In the genomic region with DNA sequence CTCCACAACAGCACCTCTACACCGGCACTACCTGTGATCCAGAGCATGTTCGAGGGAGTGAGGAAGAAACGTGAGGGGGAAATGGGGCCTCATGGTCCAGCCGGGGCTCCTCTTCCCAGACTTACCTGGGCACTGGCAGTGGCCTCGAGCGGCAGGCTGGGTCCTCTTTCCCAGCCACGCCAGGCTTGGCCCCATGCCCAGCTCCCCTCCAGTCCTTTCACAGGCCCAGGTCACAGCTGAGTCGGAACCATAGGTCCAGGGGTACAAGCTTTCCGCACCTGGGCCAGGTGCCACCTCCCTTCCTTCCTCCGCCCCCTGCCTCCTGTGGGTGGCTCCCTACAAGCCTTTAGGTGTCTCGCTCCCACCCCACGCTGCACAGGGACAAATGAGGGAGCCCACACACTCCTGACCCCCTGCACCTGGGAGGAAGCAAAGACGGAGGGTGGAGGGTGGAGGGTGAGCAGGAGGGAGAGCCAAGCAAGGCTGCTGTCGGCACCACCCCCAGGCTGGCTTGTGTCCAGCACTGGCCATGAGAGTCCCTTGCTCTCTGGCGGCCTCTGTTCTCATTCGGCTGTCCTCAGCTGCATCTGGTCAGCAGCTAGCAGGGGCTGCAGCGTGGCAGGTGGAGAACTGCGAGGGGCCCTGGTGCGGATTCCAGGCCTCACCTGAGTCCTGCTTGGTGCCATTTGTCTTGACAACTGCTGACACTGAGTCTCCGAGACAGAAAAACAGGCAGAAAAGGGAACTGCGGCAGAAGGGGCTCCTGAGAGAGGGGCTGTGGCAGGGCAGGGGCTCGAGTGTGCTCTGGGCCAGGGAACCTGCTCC, we compare ENCODE assay signal across 1 cellular context.
TF ChIP-seq lines count a peak whose summit lies in the region.

No MANE protein-coding gene starts in this region.

TF ChIP-seq in WTC11, 78 proteins besides CTCF, POLR2A, EP300 and RAD21 (continued from another document):
- TF ChIP-seq, protein P1, sequence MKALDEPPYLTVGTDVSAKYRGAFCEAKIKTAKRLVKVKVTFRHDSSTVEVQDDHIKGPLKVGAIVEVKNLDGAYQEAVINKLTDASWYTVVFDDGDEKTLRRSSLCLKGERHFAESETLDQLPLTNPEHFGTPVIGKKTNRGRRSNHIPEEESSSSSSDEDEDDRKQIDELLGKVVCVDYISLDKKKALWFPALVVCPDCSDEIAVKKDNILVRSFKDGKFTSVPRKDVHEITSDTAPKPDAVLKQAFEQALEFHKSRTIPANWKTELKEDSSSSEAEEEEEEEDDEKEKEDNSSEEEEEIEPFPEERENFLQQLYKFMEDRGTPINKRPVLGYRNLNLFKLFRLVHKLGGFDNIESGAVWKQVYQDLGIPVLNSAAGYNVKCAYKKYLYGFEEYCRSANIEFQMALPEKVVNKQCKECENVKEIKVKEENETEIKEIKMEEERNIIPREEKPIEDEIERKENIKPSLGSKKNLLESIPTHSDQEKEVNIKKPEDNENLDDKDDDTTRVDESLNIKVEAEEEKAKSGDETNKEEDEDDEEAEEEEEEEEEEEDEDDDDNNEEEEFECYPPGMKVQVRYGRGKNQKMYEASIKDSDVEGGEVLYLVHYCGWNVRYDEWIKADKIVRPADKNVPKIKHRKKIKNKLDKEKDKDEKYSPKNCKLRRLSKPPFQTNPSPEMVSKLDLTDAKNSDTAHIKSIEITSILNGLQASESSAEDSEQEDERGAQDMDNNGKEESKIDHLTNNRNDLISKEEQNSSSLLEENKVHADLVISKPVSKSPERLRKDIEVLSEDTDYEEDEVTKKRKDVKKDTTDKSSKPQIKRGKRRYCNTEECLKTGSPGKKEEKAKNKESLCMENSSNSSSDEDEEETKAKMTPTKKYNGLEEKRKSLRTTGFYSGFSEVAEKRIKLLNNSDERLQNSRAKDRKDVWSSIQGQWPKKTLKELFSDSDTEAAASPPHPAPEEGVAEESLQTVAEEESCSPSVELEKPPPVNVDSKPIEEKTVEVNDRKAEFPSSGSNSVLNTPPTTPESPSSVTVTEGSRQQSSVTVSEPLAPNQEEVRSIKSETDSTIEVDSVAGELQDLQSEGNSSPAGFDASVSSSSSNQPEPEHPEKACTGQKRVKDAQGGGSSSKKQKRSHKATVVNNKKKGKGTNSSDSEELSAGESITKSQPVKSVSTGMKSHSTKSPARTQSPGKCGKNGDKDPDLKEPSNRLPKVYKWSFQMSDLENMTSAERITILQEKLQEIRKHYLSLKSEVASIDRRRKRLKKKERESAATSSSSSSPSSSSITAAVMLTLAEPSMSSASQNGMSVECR (CRISPR knock-in tag; IDR thresholded peaks at IDR 0.05; ENCODE audit: borderline replicate concordance): no peak
- TF ChIP-seq ZNF263 (CRISPR knock-in tag; IDR thresholded peaks at IDR 0.05; ENCODE audit: low read depth) (no peak), TP53 (CRISPR knock-in tag; IDR thresholded peaks at IDR 0.05) (no peak), CREB1 (CRISPR knock-in tag; IDR thresholded peaks at IDR 0.05) (no peak), GABPB1 (CRISPR knock-in tag; IDR thresholded peaks at IDR 0.05) (no peak), CREM (CRISPR knock-in tag; IDR thresholded peaks at IDR 0.05) (no peak)
